In the genomic region with DNA sequence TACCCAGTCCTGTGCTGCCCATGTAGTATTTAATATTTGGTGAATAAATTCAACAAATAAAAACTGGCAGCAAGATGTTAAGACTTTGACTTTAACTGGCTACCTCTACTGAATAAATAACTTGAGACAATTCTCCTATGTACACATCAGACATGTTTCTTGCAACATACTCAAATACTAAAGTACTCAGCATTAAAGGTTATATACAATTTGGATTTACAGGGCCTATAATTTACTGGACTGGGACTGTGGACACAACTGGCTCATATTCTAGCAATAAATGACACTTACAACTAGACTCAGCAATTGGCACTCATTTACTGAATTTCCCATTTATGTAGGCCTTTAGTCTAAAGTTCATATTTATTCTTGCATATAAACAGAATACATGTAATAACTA, we compare ENCODE assay signal across 10 cellular contexts. TPM values are rescaled to one million over a fixed set of nuclear protein-coding genes. Genes with fewer than 3 reads are reported as not detected.
DNase-seq lines count a peak whose midpoint lies in the region; ATAC-seq and TF ChIP-seq lines count a peak whose summit lies in the region.
"Had no signal": no experiment of that assay in that cellular context is flagged by ENCODE, and none has a peak within 500 bp of the region (broad histone marks: within the 10 kb centered on the region; RNA-seq: fewer than 3 reads in every experiment).

No MANE protein-coding gene starts in this region.

- peaks cover 46% of the 10 kb centered on the region for H3K36me3 Mint-ChIP-seq in activated CD4-positive, alpha-beta memory T cell treated with anti-CD3 and anti-CD28 coated beads, Interleukin-2, amount 10 ng/mL, durations not matched to agents 7 days and 5 days (ENCODE audit: low read depth)

- H3K27me3 ChIP-seq in cardiac muscle cell, result no peaks in the 10 kb centered on the region
- no peaks in the 10 kb centered on the region for H3K27me3 ChIP-seq in right cardiac atrium (ENCODE audit: control insufficient read depth, insufficient read depth)
- H3K27me3 ChIP-seq in iPS-15b (ENCODE audit: control insufficient read depth, insufficient read depth, low read length), result no peaks in the 10 kb centered on the region
- H3K27me3 ChIP-seq in upper lobe of right lung, result no peaks in the 10 kb centered on the region

- H3K9me3 ChIP-seq in cardiac muscle cell (ENCODE audit: low read depth), result no peaks in the 10 kb centered on the region
- H3K9me3 ChIP-seq in right cardiac atrium (ENCODE audit: control insufficient read depth, low read length), result no peaks in the 10 kb centered on the region
- no peaks in the 10 kb centered on the region for H3K9me3 ChIP-seq in iPS-15b (ENCODE audit: control insufficient read depth, insufficient read depth, low read length)
- no peaks in the 10 kb centered on the region for H3K9me3 ChIP-seq in upper lobe of right lung

- peaks cover 25% of the 10 kb centered on the region for H3K4me1 Mint-ChIP-seq in activated CD4-positive, alpha-beta memory T cell treated with anti-CD3 and anti-CD28 coated beads, Interleukin-2, amount 10 ng/mL, durations not matched to agents 7 days and 5 days

- peak overlapping the region; percentile 52 for H3K4me3 ChIP-seq in cardiac muscle cell
- H3K4me3 ChIP-seq in right cardiac atrium (ENCODE audit: low read length), result no peak overlapping the region
- H3K4me3 ChIP-seq in iPS-15b (ENCODE audit: low read depth, low read length), result peak overlapping the region; percentile 16
- peak overlapping the region; percentile 6 for H3K4me3 ChIP-seq in upper lobe of right lung

- CTCF ChIA-PET in activated CD4-positive, alpha-beta memory T cell treated with anti-CD3 and anti-CD28 coated beads, Interleukin-2, amount 10 ng/mL, durations not matched to agents 7 days and 5 days (lab: Charles Lee), result interaction anchor here (1.3 to 3.0 kb wide), 2 partner anchors 14 to 56 kb away, joined by 3 to 13 read pairs; no protein-coding TSS in a partner anchor

- POLR2A ChIA-PET in activated CD4-positive, alpha-beta memory T cell treated with anti-CD3 and anti-CD28 coated beads, Interleukin-2, amount 10 ng/mL, durations not matched to agents 7 days and 5 days (lab: Charles Lee), result interaction anchor here (3.0 kb wide), 1 partner anchor 41 kb away, joined by 52 read pairs; a partner anchor contains a TSS

- H3K27ac Mint-ChIP-seq in activated CD4-positive, alpha-beta memory T cell treated with anti-CD3 and anti-CD28 coated beads, Interleukin-2, amount 10 ng/mL, durations not matched to agents 7 days and 5 days, result peak overlapping the region; percentile 16

- H3K9ac ChIP-seq in iPS-15b (ENCODE audit: low read depth, low read length), result no peak overlapping the region

- peak overlapping the region; percentile 15 for H3K4me3 Mint-ChIP-seq in activated CD4-positive, alpha-beta memory T cell treated with anti-CD3 and anti-CD28 coated beads, Interleukin-2, amount 10 ng/mL, durations not matched to agents 7 days and 5 days

- H3K27ac ChIP-seq in cardiac muscle cell (peak overlapping the region; percentile 49), right cardiac atrium (ENCODE audit: low read length) (no peak overlapping the region), upper lobe of right lung (no peak overlapping the region)

- ATAC-seq in right cardiac atrium (no peak), upper lobe of right lung (no peak)

- peaks cover 26% of the 10 kb centered on the region for H3K36me3 ChIP-seq in cardiac muscle cell
- H3K36me3 ChIP-seq in iPS-15b (ENCODE audit: control insufficient read depth, insufficient read depth, low read length), result peaks cover 11% of the 10 kb centered on the region
- peaks cover 38% of the 10 kb centered on the region for H3K36me3 ChIP-seq in upper lobe of right lung

- TF ChIP-seq CTCF in cardiac muscle cell (IDR thresholded peaks at IDR 0.05; ENCODE audit: low read depth, low read length) (no peak), upper lobe of right lung (IDR thresholded peaks at IDR 0.05) (no peak)

- H3K9me3 Mint-ChIP-seq in activated CD4-positive, alpha-beta memory T cell treated with anti-CD3 and anti-CD28 coated beads, Interleukin-2, amount 10 ng/mL, durations not matched to agents 7 days and 5 days, result no peaks in the 10 kb centered on the region

- no peaks in the 10 kb centered on the region for H3K27me3 Mint-ChIP-seq in activated CD4-positive, alpha-beta memory T cell treated with anti-CD3 and anti-CD28 coated beads, Interleukin-2, amount 10 ng/mL, durations not matched to agents 7 days and 5 days

- DNase-seq in cardiac muscle cell (ENCODE audit: low read depth in 1 of 2, low spot score in 1 of 2) (peak in 1 of 2 donors; percentile 9), right cardiac atrium (no peak), upper lobe of right lung (no peak), hepatic stellate cell (ENCODE audit: low spot score) (no peak)
- no peak for DNase-seq in activated CD4-positive, alpha-beta memory T cell treated with anti-CD3 and anti-CD28 coated beads, Interleukin-2, amount 10 ng/mL, durations not matched to agents 7 days and 5 days
- no peak for DNase-seq in activated effector memory CD4-positive, alpha-beta T cell treated with Interleukin-2 at 50 U/mL for 16 hours
- DNase-seq in stimulated activated CD4-positive, alpha-beta T cell treated with anti-CD3 and anti-CD28 coated beads, Interleukin-15, amount 100 ng/mL, for 24 hours, result no peak
- DNase-seq: NCI-H524, small intestine had no signal

- intact Hi-C loops in right cardiac atrium (cut with DNase I), result no loop called here
- intact Hi-C loops in upper lobe of right lung (cut with DNase I), result no loop called here

- peaks cover 12% of the 10 kb centered on the region for H3K4me1 ChIP-seq in cardiac muscle cell (ENCODE audit: low read depth)
- peaks cover 4% of the 10 kb centered on the region for H3K4me1 ChIP-seq in right cardiac atrium (ENCODE audit: control insufficient read depth, insufficient read depth, low read length)
- no peaks in the 10 kb centered on the region for H3K4me1 ChIP-seq in iPS-15b (ENCODE audit: control insufficient read depth, insufficient read depth, low read length)
- peaks cover 22% of the 10 kb centered on the region for H3K4me1 ChIP-seq in upper lobe of right lung

RNA-seq across cellular contexts. Expression of a gene that starts 2.4 kb away (rescaled TPM):
- total RNA-seq in cardiac muscle cell, result 30.4 and 49.2 TPM in 2 replicates
- polyA plus RNA-seq in cardiac muscle cell, result 33.2 and 44.5 TPM in 2 replicates
- 10 to 100 TPM; 16.8 to 31.8 (median 18.8) TPM for total RNA-seq in right cardiac atrium
- polyA plus RNA-seq in right cardiac atrium, result 44.9 TPM
- total RNA-seq in activated CD4-positive, alpha-beta memory T cell treated with anti-CD3 and anti-CD28 coated beads, Interleukin-2, amount 10 ng/mL, durations not matched to agents 7 days and 5 days, result 10 to 100 TPM; 98.9 to 99.2 TPM
- 33.1 TPM for total RNA-seq in upper lobe of right lung

RNA-seq across cellular contexts. Expression of a gene that starts 40.9 kb away (rescaled TPM):
- 1.3 and 2.6 TPM in 2 replicates for total RNA-seq in cardiac muscle cell
- polyA plus RNA-seq in cardiac muscle cell, result 7.3 and 12.2 TPM in 2 replicates
- total RNA-seq in right cardiac atrium, result 10 to 100 TPM in 3 of 4 donors, 1 to 10 TPM in 1; 9.8 to 14.0 (median 11.4) TPM
- polyA plus RNA-seq in right cardiac atrium, result 2.6 TPM
- 10 to 100 TPM; 13.0 to 15.5 TPM for total RNA-seq in activated CD4-positive, alpha-beta memory T cell treated with anti-CD3 and anti-CD28 coated beads, Interleukin-2, amount 10 ng/mL, durations not matched to agents 7 days and 5 days
- total RNA-seq in upper lobe of right lung, result 4.1 TPM
